In the genomic region with DNA sequence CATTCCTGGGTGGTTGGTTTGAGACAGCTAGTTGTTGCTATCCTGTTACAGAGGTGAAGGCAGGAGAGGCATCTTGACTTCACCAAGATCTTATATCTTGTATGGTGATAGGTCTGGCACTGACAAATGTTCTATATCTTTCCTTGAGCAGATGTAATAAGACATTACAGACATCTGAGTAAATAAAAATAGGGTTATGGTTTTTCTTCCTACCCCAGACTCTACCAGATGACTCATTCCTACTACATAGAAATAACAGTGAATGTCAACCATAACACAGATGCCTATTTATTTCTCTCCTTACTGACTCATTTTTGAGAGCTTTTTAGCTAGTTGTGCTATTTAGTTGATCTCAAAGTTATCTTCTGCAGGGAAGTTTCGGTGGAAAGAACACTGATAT, we compare ENCODE assay signal across 11 cellular contexts. TPM values are rescaled to one million over a fixed set of nuclear protein-coding genes. Genes with fewer than 3 reads are reported as not detected.
DNase-seq lines count a peak whose midpoint lies in the region; ATAC-seq and TF ChIP-seq lines count a peak whose summit lies in the region.
"Had no signal": no experiment of that assay in that cellular context is flagged by ENCODE, and none has a peak within 500 bp of the region (broad histone marks: within the 10 kb centered on the region; RNA-seq: fewer than 3 reads in every experiment).

No MANE protein-coding gene starts in this region.

- intact Hi-C loops in right lobe of liver (cut with DNase I): no loop called here

- peaks cover 0 to 6% of the 10 kb centered on the region in 2 donors for H3K27me3 ChIP-seq in right lobe of liver

- H3K36me3 ChIP-seq in right lobe of liver: peaks cover 0 to 3% (median 0%) of the 10 kb centered on the region in 4 donors
- H3K36me3 ChIP-seq: prostate gland had no signal

- ATAC-seq in GM19395 (IDR thresholded peaks at IDR 0.05; ENCODE audit: unreplicated experiment): peak; percentile 57
- ATAC-seq in HG03139 (IDR thresholded peaks at IDR 0.05; ENCODE audit: unreplicated experiment): peak; percentile 26
- no peak for ATAC-seq in right lobe of liver

- H3K9me3 ChIP-seq in right lobe of liver: no peaks in the 10 kb centered on the region
- H3K9me3 ChIP-seq: prostate gland had no signal

- WGBS in right lobe of liver (ENCODE audit: insufficient coverage, low coverage, low lambda C conversion rate, missing lambda C conversion rate): 53% methylated on average over 1 of the region's 1 CpG

- H3K4me1 ChIP-seq in right lobe of liver: no peaks in the 10 kb centered on the region
- H3K4me1 ChIP-seq: prostate gland had no signal

- TF ChIP-seq CTCF in right lobe of liver (IDR thresholded peaks at IDR 0.05): no peak

- no peak for TF ChIP-seq POLR2A in right lobe of liver (IDR thresholded peaks at IDR 0.05)

- DNase-seq in AG08396 (ENCODE audit: low spot score) (peak; percentile 12), astrocyte of the hippocampus (ENCODE audit: low read depth, low spot score) (peak; percentile 28), right lobe of liver (no peak), NCI-H146 (lab: John Stamatoyannopoulos, UW) (no peak), dedifferentiated amniotic fluid mesenchymal stem cell (ENCODE audit: extremely low spot score) (no peak), OCI-M2 (lab: John Stamatoyannopoulos, UW; ENCODE audit: unreplicated experiment) (no peak)
- DNase-seq: CD4-positive, alpha-beta T cell had no signal

- no peak overlapping the region for H3K4me3 ChIP-seq in right lobe of liver
- H3K4me3 ChIP-seq: prostate gland had no signal

- no peak overlapping the region for H3K27ac ChIP-seq in right lobe of liver
- H3K27ac ChIP-seq: prostate gland had no signal

RNA-seq across cellular contexts. Expression of gene HNRNPH2, which starts 21.9 kb away (rescaled TPM):
- 10 to 100 TPM; 19.5 to 38.2 (median 31.1) TPM for total RNA-seq in right lobe of liver

RNA-seq across cellular contexts. Expression of gene GLA, which starts 22.2 kb away (rescaled TPM):
- 10 to 100 TPM in 4 of 6 experiments, 1 to 10 TPM in 2; 8.1 to 19.0 (median 15.0) TPM for total RNA-seq in right lobe of liver

RNA-seq across cellular contexts. Expression of gene RPL36A, which starts 39.1 kb away (rescaled TPM):
- 1,000 to 10,000 TPM in 1 of 6 experiments, 100 to 1,000 TPM in 1, 10 to 100 TPM in 4; 30.5 to 1,059 (median 46.3) TPM for total RNA-seq in right lobe of liver

RNA-seq across cellular contexts. Expression of gene BTK, which starts 43.9 kb away (rescaled TPM):
- total RNA-seq in right lobe of liver: 1 to 10 TPM; 1.1 to 4.7 (median 1.8) TPM
- total RNA-seq: MCF 10A had no signal

RNA-seq across cellular contexts. Expression of gene ARMCX4, which starts 55.3 kb away (rescaled TPM):
- total RNA-seq in right lobe of liver: 1 to 10 TPM; 1.1 to 5.9 (median 2.9) TPM
- total RNA-seq: MCF 10A had no signal

Comparison
In these comparisons a context has a peak if more than half of its experiments do, and no peak if none do; other contexts are left out.
1. DNase-seq: peak in AG08396 (single experiment) and astrocyte of the hippocampus (single experiment); none in right lobe of liver (0 of 3), NCI-H146 (single experiment), dedifferentiated amniotic fluid mesenchymal stem cell (single experiment) and OCI-M2 (single experiment).
2. ATAC-seq: peak in GM19395 (single experiment) and HG03139 (single experiment); none in right lobe of liver (0 of 4).